ENCODE assay signal across 28 cellular contexts in genomic region chr13:46121597-46122163, GRCh38. TPM values are rescaled to one million over a fixed set of nuclear protein-coding genes. Genes with fewer than 3 reads are reported as not detected.
A peak's percentile ranks its signal among the peaks of the same experiment; 100 is the strongest.
DNase-seq lines count a peak whose midpoint lies in the region; ATAC-seq lines count a peak whose summit lies in the region.
"Had no signal": no experiment of that assay in that cellular context is flagged by ENCODE, and none has a peak within 500 bp of the region (broad histone marks: within the 10 kb centered on the region; RNA-seq: fewer than 3 reads in every experiment).

No MANE protein-coding gene starts in this region.

- ATAC-seq in left lobe of liver (peak; percentile 55), GM21825 (IDR thresholded peaks at IDR 0.05; ENCODE audit: unreplicated experiment) (no peak), GM21619 (IDR thresholded peaks at IDR 0.05; ENCODE audit: unreplicated experiment) (no peak)
- ATAC-seq: A549, esophagus mucosa, T-cell had no signal

- DNase-seq in activated CD4-positive, alpha-beta T cell treated with anti-CD3 and anti-CD28 coated beads, Interleukin-2, amount 10 ng/mL, durations not matched to agents 24 days and 14 days, result peak; percentile 55
- DNase-seq in activated CD4-positive, alpha-beta T cell treated with anti-CD3 and anti-CD28 coated beads, Interleukin-2, amount 50 U/mL, for 1 hour, result no peak
- peak; percentile 86 for DNase-seq in left lobe of liver (ENCODE audit: low spot score)
- no peak for DNase-seq in central memory CD4-positive, alpha-beta T cell
- DNase-seq: effector memory CD4-positive, alpha-beta T cell; islet precursor cell; MV-4-11; NCI-H1694; SHP77; stimulated activated CD4-positive, alpha-beta T cell treated with anti-CD3 and anti-CD28 coated beads, Interleukin-4, amount 100 ng/mL, for 24 hours; stimulated activated naive CD4-positive, alpha-beta T cell treated with Interleukin-2 at 50 U/mL for 16 hours; T-cell; transverse colon had no signal

- intact Hi-C loops in activated CD4-positive, alpha-beta T cell treated with anti-CD3 and anti-CD28 coated beads, Interleukin-2, amount 10 ng/mL, durations not matched to agents 24 days and 14 days (cut with micrococcal nuclease), result loop anchor here (5.0 to 10.0 kb wide), 3 partner anchors 69 to 587 kb away; partner anchors contain the start of gene ZC3H13

- H3K27ac ChIP-seq in angular gyrus (ENCODE audit: low read depth, low read length), result peak overlapping the region; percentile 75
- peak overlapping the region; percentile 77 for H3K27ac ChIP-seq in temporal lobe (ENCODE audit: low read depth, low read length)
- H3K27ac ChIP-seq: ascending aorta; BLaER1 treated with 17β-estradiol and CSF1 and Interleukin-3, amounts not matched to agents 10 nM and 100 nM; KMS-11; right atrium auricular region; transverse colon had no signal

- H3K27ac Mint-ChIP-seq in activated CD4-positive, alpha-beta T cell treated with anti-CD3 and anti-CD28 coated beads, Interleukin-2, amount 10 ng/mL, durations not matched to agents 24 days and 14 days, result no peak overlapping the region
- H3K27ac Mint-ChIP-seq: activated T-helper 1 cell treated with anti-CD3 and anti-CD28 coated beads, Interleukin-12 subunit alpha, Interleukin-12 subunit beta, Interleukin-2, Interleukin-4 antibody, amounts not matched to agents 30 ng/mL and 10 ng/mL and 1 ng/mL, durations not matched to agents 14 hours and 24 hours and 36 hours had no signal

- peaks cover 24% of the 10 kb centered on the region for H3K27me3 Mint-ChIP-seq in activated CD4-positive, alpha-beta T cell treated with anti-CD3 and anti-CD28 coated beads, Interleukin-2, amount 10 ng/mL, durations not matched to agents 24 days and 14 days
- H3K27me3 Mint-ChIP-seq: T-cell had no signal

- H3K9me3 Mint-ChIP-seq in activated CD4-positive, alpha-beta T cell treated with anti-CD3 and anti-CD28 coated beads, Interleukin-2, amount 10 ng/mL, durations not matched to agents 24 days and 14 days, result no peaks in the 10 kb centered on the region
- H3K9me3 Mint-ChIP-seq: activated naive CD4-positive, alpha-beta T cell treated with anti-CD3 and anti-CD28 coated beads, Interleukin-2, amount 50 U/mL, for 72 hours; activated T-helper 1 cell treated with anti-CD3 and anti-CD28 coated beads, Interleukin-12 subunit alpha, Interleukin-12 subunit beta, Interleukin-2, Interleukin-4 antibody, amounts not matched to agents 30 ng/mL and 10 ng/mL and 1 ng/mL, durations not matched to agents 14 hours and 24 hours and 36 hours; T-cell had no signal

- no peak overlapping the region for H3K4me3 Mint-ChIP-seq in activated CD4-positive, alpha-beta T cell treated with anti-CD3 and anti-CD28 coated beads, Interleukin-2, amount 10 ng/mL, durations not matched to agents 24 days and 14 days
- H3K4me3 Mint-ChIP-seq: activated T-helper 1 cell treated with anti-CD3 and anti-CD28 coated beads, Interleukin-12 subunit alpha, Interleukin-12 subunit beta, Interleukin-2, Interleukin-4 antibody, amounts not matched to agents 30 ng/mL and 10 ng/mL and 1 ng/mL, durations not matched to agents 14 hours and 24 hours and 36 hours; T-cell had no signal

- peaks cover 17% of the 10 kb centered on the region for H3K4me1 Mint-ChIP-seq in activated CD4-positive, alpha-beta T cell treated with anti-CD3 and anti-CD28 coated beads, Interleukin-2, amount 10 ng/mL, durations not matched to agents 24 days and 14 days

- H3K36me3 Mint-ChIP-seq in activated CD4-positive, alpha-beta T cell treated with anti-CD3 and anti-CD28 coated beads, Interleukin-2, amount 10 ng/mL, durations not matched to agents 24 days and 14 days (ENCODE audit: low read depth), result peaks cover 18% of the 10 kb centered on the region

RNA-seq across cellular contexts. Expression of gene CPB2, which starts 16.8 kb away (rescaled TPM):
- not detected in 2 replicates for total RNA-seq in activated CD4-positive, alpha-beta T cell treated with anti-CD3 and anti-CD28 coated beads, Interleukin-2, amount 10 ng/mL, durations not matched to agents 24 days and 14 days
- total RNA-seq in left lobe of liver (607 TPM), temporal lobe (not detected)
- total RNA-seq: activated naive CD4-positive, alpha-beta T cell treated with anti-CD3 and anti-CD28 coated beads, Interleukin-2, amount 50 U/mL, for 72 hours; activated T-helper 1 cell treated with anti-CD3 and anti-CD28 coated beads, Interleukin-12 subunit alpha, Interleukin-12 subunit beta, Interleukin-2, Interleukin-4 antibody, amounts not matched to agents 30 ng/mL and 10 ng/mL and 1 ng/mL, durations not matched to agents 14 hours and 24 hours and 36 hours; ascending aorta; cerebellum; esophagus mucosa; frontal cortex; osteocyte; right atrium auricular region; transverse colon had no signal

Comparison
In these comparisons a context has a peak if more than half of its experiments do, and no peak if none do; other contexts are left out.
1. DNase-seq: peak in activated CD4-positive, alpha-beta T cell treated with anti-CD3 and anti-CD28 coated beads, Interleukin-2, amount 10 ng/mL, durations not matched to agents 24 days and 14 days (single experiment) and left lobe of liver (single experiment); none in activated CD4-positive, alpha-beta T cell treated with anti-CD3 and anti-CD28 coated beads, Interleukin-2, amount 50 U/mL, for 1 hour (single experiment) and central memory CD4-positive, alpha-beta T cell (single experiment).
2. RNA of gene CPB2, which starts 16.8 kb away (total RNA-seq): 607 TPM in left lobe of liver (single experiment); not detected in activated CD4-positive, alpha-beta T cell treated with anti-CD3 and anti-CD28 coated beads, Interleukin-2, amount 10 ng/mL, durations not matched to agents 24 days and 14 days and not detected in temporal lobe (single experiment); every median in the first group is over 100 times any median in the second.